1 cellular context compared by ENCODE assay signal in the genomic region with DNA sequence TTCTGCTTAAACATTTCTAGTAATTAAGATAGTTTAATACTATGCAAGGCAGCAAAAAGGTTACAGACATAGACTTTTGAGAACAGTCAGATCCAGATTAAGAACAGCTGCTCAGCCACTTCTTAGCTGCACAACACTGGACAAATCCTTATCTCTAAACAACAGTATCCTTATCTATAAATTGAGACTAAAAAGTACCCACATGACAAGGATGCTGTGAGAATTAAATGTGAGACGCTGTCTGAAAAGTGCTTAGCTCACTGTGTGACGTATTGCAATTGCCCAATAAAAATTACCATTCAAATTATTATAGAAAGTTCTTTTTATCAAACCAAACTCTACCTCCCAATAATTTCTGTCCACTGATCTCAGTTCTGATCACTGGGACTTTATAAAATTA.
A peak's percentile ranks its signal among the peaks of the same experiment; 100 is the strongest.
TF ChIP-seq lines count a peak whose summit lies in the region.

No MANE protein-coding gene starts in this region.

TF ChIP-seq in K562, 482 proteins besides CTCF, POLR2A, EP300 and RAD21 (continued from another document and continues in another):
- TF ChIP-seq, protein P1, sequence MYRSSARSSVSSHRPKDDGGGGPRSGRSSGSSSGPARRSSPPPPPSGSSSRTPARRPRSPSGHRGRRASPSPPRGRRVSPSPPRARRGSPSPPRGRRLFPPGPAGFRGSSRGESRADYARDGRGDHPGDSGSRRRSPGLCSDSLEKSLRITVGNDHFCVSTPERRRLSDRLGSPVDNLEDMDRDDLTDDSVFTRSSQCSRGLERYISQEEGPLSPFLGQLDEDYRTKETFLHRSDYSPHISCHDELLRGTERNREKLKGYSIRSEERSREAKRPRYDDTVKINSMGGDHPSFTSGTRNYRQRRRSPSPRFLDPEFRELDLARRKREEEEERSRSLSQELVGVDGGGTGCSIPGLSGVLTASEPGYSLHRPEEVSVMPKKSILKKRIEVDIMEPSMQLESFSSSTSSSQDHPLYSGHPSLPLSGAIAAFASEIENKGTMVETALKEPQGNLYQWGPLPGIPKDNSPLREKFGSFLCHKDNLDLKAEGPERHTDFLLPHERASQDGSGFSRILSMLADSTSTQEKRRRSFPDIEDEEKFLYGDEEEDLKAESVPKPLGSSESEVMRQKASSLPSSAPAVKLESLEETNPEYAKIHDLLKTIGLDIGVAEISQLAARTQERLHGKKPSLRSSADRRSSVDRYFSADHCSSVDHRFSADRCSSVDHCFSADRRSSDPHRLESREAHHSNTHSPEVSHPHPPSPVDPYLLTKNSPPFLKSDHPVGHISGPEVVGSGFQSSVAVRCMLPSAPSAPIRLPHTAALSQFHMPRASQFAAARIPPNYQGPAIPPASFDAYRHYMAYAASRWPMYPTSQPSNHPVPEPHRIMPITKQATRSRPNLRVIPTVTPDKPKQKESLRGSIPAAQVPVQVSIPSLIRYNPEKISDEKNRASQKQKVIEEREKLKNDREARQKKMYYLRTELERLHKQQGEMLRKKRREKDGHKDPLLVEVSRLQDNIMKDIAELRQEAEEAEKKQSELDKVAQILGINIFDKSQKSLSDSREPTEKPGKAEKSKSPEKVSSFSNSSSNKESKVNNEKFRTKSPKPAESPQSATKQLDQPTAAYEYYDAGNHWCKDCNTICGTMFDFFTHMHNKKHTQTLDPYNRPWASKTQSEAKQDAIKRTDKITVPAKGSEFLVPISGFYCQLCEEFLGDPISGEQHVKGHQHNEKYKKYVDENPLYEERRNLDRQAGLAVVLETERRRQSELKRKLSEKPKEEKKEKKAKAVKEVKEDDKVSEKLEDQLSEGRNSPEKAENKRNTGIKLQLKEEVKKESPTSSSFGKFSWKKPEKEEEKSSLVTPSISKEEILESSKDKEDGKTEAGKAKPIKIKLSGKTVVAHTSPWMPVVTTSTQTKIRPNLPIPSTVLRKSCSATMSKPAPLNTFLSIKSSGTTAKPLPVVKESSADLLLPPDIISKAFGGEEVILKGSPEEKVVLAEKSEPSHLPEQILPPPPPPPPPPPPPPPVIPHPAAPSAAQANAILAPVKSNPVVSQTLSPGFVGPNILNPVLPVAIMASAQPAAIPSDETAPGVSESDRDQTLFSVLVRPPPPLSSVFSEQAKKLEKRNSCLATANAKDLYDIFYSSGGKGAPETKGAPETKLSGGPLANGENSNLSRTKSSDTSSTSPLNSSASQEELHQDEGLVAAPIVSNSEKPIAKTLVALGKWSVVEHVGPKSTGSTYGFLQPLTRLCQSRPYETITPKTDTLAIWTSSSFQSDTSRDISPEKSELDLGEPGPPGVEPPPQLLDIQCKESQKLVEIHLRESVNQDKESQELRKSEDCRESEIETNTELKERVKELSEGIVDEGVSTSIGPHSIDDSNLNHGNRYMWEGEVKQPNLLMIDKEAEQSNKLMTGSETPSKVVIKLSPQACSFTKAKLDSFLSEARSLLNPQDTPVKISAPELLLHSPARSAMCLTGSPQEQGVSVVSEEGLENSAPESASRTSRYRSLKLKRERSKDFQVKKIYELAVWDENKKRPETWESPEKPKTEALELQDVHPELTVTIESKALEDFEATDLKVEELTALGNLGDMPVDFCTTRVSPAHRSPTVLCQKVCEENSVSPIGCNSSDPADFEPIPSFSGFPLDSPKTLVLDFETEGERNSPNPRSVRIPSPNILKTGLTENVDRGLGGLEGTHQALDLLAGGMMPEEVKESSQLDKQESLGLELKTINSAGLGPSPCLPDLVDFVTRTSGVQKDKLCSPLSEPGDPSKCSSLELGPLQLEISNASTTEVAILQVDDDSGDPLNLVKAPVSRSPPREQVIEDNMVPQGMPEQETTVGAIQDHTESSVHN (IDR thresholded peaks at IDR 0.05; ENCODE audit: borderline replicate concordance in 1 of 2, low read depth in 1 of 2) = peak in 1 of 2 experiments; percentile 42; a peak in 1 of 4 replicates
- peak; percentile 91 for TF ChIP-seq SOX6 (IDR thresholded peaks at IDR 0.05)
- TF ChIP-seq EP400 (IDR thresholded peaks at IDR 0.05) = no peak
- TF ChIP-seq ILK (tag; IDR thresholded peaks at IDR 0.05; ENCODE audit: borderline replicate concordance, low read depth) = no peak
- TF ChIP-seq IFI16 (CRISPR knock-in tag; IDR thresholded peaks at IDR 0.05) = no peak
- TF ChIP-seq, protein P2, sequence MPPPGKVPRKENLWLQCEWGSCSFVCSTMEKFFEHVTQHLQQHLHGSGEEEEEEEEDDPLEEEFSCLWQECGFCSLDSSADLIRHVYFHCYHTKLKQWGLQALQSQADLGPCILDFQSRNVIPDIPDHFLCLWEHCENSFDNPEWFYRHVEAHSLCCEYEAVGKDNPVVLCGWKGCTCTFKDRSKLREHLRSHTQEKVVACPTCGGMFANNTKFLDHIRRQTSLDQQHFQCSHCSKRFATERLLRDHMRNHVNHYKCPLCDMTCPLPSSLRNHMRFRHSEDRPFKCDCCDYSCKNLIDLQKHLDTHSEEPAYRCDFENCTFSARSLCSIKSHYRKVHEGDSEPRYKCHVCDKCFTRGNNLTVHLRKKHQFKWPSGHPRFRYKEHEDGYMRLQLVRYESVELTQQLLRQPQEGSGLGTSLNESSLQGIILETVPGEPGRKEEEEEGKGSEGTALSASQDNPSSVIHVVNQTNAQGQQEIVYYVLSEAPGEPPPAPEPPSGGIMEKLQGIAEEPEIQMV (tag; conservative IDR thresholded peaks at IDR 0.05; ENCODE audit: low read depth) = no peak
- TF ChIP-seq PRMT5 (CRISPR knock-in tag; IDR thresholded peaks at IDR 0.05) = no peak
- no peak for TF ChIP-seq GABPB1 (CRISPR knock-in tag; IDR thresholded peaks at IDR 0.05)
- 0 out of 2 replicates have a peak, but pooled peaks have one; percentile 51 for TF ChIP-seq ZNF766 (CRISPR knock-in tag; conservative IDR thresholded peaks at IDR 0.05)
- no peak; the same call in 1 of the 2 replicates for TF ChIP-seq MAFF (IDR thresholded peaks at IDR 0.05; ENCODE audit: low read length)
- TF ChIP-seq, protein P3, sequence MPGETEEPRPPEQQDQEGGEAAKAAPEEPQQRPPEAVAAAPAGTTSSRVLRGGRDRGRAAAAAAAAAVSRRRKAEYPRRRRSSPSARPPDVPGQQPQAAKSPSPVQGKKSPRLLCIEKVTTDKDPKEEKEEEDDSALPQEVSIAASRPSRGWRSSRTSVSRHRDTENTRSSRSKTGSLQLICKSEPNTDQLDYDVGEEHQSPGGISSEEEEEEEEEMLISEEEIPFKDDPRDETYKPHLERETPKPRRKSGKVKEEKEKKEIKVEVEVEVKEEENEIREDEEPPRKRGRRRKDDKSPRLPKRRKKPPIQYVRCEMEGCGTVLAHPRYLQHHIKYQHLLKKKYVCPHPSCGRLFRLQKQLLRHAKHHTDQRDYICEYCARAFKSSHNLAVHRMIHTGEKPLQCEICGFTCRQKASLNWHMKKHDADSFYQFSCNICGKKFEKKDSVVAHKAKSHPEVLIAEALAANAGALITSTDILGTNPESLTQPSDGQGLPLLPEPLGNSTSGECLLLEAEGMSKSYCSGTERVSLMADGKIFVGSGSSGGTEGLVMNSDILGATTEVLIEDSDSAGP (CRISPR knock-in tag; IDR thresholded peaks at IDR 0.05) = no peak
- no peak for TF ChIP-seq ZNF764 (CRISPR knock-in tag; IDR thresholded peaks at IDR 0.05; ENCODE audit: low read depth)
- TF ChIP-seq, protein P4, sequence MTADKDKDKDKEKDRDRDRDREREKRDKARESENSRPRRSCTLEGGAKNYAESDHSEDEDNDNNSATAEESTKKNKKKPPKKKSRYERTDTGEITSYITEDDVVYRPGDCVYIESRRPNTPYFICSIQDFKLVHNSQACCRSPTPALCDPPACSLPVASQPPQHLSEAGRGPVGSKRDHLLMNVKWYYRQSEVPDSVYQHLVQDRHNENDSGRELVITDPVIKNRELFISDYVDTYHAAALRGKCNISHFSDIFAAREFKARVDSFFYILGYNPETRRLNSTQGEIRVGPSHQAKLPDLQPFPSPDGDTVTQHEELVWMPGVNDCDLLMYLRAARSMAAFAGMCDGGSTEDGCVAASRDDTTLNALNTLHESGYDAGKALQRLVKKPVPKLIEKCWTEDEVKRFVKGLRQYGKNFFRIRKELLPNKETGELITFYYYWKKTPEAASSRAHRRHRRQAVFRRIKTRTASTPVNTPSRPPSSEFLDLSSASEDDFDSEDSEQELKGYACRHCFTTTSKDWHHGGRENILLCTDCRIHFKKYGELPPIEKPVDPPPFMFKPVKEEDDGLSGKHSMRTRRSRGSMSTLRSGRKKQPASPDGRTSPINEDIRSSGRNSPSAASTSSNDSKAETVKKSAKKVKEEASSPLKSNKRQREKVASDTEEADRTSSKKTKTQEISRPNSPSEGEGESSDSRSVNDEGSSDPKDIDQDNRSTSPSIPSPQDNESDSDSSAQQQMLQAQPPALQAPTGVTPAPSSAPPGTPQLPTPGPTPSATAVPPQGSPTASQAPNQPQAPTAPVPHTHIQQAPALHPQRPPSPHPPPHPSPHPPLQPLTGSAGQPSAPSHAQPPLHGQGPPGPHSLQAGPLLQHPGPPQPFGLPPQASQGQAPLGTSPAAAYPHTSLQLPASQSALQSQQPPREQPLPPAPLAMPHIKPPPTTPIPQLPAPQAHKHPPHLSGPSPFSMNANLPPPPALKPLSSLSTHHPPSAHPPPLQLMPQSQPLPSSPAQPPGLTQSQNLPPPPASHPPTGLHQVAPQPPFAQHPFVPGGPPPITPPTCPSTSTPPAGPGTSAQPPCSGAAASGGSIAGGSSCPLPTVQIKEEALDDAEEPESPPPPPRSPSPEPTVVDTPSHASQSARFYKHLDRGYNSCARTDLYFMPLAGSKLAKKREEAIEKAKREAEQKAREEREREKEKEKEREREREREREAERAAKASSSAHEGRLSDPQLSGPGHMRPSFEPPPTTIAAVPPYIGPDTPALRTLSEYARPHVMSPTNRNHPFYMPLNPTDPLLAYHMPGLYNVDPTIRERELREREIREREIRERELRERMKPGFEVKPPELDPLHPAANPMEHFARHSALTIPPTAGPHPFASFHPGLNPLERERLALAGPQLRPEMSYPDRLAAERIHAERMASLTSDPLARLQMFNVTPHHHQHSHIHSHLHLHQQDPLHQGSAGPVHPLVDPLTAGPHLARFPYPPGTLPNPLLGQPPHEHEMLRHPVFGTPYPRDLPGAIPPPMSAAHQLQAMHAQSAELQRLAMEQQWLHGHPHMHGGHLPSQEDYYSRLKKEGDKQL (CRISPR knock-in tag; IDR thresholded peaks at IDR 0.05; ENCODE audit: borderline replicate concordance) = no peak
- TF ChIP-seq BCOR (IDR thresholded peaks at IDR 0.05) = no peak
- TF ChIP-seq ZNF75A (CRISPR knock-in tag; IDR thresholded peaks at IDR 0.05) = no peak
- TF ChIP-seq, protein P5, sequence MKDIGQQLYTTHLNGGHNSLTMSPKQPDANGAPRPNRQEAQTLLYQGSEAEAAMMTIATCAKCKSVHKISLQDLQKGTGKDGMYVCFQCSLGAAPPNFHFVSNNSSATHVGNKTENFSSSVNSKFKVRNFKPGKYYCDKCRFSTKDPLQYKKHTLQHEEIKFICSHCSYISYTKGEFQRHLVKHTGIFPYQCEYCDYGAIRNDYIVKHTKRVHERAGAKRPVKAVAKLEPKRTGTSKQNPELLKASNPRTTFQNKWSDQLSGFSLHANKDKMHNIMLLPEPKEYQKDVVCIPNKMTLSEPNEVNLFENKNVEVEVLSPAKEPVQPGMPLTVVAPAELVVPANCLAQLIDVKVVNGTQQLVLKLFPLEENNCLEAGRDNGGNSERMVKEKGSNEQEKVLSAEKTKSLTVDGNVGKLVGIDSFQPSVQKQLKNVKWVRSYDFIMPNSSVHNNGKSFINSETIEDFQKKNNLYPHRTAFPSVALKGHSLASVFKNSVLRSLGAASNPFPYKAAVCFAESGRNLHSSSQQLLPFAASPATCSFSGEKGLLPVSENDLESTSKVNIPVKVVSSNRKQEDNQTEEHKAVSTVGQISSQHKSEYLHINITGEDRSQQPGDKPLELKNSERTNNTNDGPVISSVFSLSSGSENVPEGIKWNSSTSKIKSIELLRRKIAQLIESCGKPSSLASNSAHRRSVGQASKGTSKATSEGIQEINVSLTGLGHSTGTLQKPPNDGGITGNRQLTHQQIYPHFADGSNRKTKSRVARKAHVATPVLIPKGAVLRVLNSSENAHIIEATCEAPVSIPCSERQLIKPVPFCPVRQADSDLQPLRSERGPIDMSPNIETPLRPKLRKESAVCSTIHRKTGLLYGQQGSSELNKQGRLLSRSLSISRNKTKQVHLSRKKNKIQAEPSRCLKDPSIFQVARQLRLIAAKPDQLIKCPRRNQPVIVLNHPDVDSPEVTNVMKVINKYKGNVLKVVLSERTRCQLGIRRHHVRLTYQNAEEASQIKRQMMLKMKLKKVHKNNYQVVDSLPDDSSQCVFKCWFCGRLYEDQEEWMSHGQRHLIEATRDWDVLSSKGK (CRISPR knock-in tag; IDR thresholded peaks at IDR 0.05) = no peak
- TF ChIP-seq, protein P6, sequence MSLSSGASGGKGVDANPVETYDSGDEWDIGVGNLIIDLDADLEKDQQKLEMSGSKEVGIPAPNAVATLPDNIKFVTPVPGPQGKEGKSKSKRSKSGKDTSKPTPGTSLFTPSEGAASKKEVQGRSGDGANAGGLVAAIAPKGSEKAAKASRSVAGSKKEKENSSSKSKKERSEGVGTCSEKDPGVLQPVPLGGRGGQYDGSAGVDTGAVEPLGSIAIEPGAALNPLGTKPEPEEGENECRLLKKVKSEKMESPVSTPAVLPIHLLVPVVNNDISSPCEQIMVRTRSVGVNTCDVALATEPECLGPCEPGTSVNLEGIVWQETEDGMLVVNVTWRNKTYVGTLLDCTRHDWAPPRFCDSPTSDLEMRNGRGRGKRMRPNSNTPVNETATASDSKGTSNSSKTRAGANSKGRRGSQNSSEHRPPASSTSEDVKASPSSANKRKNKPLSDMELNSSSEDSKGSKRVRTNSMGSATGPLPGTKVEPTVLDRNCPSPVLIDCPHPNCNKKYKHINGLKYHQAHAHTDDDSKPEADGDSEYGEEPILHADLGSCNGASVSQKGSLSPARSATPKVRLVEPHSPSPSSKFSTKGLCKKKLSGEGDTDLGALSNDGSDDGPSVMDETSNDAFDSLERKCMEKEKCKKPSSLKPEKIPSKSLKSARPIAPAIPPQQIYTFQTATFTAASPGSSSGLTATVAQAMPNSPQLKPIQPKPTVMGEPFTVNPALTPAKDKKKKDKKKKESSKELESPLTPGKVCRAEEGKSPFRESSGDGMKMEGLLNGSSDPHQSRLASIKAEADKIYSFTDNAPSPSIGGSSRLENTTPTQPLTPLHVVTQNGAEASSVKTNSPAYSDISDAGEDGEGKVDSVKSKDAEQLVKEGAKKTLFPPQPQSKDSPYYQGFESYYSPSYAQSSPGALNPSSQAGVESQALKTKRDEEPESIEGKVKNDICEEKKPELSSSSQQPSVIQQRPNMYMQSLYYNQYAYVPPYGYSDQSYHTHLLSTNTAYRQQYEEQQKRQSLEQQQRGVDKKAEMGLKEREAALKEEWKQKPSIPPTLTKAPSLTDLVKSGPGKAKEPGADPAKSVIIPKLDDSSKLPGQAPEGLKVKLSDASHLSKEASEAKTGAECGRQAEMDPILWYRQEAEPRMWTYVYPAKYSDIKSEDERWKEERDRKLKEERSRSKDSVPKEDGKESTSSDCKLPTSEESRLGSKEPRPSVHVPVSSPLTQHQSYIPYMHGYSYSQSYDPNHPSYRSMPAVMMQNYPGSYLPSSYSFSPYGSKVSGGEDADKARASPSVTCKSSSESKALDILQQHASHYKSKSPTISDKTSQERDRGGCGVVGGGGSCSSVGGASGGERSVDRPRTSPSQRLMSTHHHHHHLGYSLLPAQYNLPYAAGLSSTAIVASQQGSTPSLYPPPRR (CRISPR knock-in tag; IDR thresholded peaks at IDR 0.05; ENCODE audit: borderline replicate concordance) = no peak
